In the genomic region with DNA sequence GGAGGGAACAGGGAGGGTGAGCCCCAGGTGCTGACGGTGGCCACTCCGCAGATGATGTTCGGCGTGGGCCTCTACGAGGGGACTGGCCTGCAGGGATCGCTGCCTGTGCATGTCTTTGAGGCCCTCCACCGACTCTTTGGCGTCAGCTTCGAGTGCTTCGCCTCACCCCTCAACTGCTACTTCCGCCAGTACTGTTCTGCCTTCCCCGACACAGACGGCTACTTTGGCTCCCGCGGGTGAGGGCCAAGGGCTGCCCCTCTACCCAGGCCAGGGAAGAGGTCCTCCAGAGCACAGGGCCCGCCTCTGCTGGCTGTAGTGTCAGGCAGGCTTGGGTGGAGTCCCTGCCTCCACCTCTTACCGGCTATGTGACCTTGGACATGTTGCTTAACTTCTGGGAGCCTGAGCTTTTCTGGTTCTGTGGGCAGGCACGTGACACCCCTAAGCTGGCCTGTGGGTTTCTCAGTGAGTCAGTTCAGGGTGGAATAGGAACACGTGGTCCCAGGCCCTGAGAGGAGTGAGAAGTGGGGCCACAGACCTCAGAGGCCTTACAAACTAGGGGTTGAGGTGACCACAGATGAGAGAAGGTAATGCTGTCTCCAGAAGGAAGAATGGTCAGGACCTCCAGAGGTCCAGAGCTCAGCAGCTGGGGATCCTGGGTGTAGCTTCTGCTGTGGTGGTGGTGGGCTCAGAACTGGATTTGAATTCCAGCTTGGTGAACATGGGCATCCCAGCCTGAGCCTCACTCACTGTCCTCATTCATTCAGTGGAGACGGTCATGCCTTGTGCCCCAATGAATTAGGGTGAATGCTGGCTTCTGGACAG, we compare ENCODE assay signal across 1 cellular context.
TF ChIP-seq lines count a peak whose summit lies in the region.

No MANE protein-coding gene starts in this region.

TF ChIP-seq in GM23338, 12 proteins besides CTCF, POLR2A, EP300 and RAD21 (continued from another document):
- TF ChIP-seq, protein P1, sequence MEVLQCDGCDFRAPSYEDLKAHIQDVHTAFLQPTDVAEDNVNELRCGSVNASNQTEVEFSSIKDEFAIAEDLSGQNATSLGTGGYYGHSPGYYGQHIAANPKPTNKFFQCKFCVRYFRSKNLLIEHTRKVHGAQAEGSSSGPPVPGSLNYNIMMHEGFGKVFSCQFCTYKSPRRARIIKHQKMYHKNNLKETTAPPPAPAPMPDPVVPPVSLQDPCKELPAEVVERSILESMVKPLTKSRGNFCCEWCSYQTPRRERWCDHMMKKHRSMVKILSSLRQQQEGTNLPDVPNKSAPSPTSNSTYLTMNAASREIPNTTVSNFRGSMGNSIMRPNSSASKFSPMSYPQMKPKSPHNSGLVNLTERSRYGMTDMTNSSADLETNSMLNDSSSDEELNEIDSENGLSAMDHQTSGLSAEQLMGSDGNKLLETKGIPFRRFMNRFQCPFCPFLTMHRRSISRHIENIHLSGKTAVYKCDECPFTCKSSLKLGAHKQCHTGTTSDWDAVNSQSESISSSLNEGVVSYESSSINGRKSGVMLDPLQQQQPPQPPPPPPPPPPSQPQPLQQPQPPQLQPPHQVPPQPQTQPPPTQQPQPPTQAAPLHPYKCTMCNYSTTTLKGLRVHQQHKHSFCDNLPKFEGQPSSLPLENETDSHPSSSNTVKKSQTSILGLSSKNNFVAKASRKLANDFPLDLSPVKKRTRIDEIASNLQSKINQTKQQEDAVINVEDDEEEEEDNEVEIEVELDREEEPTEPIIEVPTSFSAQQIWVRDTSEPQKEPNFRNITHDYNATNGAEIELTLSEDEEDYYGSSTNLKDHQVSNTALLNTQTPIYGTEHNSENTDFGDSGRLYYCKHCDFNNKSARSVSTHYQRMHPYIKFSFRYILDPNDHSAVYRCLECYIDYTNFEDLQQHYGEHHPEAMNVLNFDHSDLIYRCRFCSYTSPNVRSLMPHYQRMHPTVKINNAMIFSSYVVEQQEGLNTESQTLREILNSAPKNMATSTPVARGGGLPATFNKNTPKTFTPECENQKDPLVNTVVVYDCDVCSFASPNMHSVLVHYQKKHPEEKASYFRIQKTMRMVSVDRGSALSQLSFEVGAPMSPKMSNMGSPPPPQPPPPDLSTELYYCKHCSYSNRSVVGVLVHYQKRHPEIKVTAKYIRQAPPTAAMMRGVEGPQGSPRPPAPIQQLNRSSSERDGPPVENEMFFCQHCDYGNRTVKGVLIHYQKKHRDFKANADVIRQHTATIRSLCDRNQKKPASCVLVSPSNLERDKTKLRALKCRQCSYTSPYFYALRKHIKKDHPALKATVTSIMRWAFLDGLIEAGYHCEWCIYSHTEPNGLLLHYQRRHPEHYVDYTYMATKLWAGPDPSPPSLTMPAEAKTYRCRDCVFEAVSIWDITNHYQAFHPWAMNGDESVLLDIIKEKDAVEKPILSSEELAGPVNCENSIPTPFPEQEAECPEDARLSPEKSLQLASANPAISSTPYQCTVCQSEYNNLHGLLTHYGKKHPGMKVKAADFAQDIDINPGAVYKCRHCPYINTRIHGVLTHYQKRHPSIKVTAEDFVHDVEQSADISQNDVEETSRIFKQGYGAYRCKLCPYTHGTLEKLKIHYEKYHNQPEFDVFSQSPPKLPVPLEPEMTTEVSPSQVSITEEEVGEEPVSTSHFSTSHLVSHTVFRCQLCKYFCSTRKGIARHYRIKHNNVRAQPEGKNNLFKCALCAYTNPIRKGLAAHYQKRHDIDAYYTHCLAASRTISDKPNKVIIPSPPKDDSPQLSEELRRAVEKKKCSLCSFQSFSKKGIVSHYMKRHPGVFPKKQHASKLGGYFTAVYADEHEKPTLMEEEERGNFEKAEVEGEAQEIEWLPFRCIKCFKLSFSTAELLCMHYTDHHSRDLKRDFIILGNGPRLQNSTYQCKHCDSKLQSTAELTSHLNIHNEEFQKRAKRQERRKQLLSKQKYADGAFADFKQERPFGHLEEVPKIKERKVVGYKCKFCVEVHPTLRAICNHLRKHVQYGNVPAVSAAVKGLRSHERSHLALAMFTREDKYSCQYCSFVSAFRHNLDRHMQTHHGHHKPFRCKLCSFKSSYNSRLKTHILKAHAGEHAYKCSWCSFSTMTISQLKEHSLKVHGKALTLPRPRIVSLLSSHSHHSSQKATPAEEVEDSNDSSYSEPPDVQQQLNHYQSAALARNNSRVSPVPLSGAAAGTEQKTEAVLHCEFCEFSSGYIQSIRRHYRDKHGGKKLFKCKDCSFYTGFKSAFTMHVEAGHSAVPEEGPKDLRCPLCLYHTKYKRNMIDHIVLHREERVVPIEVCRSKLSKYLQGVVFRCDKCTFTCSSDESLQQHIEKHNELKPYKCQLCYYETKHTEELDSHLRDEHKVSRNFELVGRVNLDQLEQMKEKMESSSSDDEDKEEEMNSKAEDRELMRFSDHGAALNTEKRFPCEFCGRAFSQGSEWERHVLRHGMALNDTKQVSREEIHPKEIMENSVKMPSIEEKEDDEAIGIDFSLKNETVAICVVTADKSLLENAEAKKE (CRISPR knock-in tag; IDR thresholded peaks at IDR 0.05), result no peak
- TF ChIP-seq REST (IDR thresholded peaks at IDR 0.05; ENCODE audit: unreplicated experiment) (no peak), EZH2 (IDR thresholded peaks at IDR 0.05; ENCODE audit: low read depth, unreplicated experiment) (no peak), NANOG (IDR thresholded peaks at IDR 0.05; ENCODE audit: borderline replicate concordance) (no peak), ETS1 (IDR thresholded peaks at IDR 0.05) (no peak), ZNF331 (CRISPR knock-in tag; IDR thresholded peaks at IDR 0.05; ENCODE audit: low read depth) (no peak), EZH2phosphoT487 (IDR thresholded peaks at IDR 0.05; ENCODE audit: unreplicated experiment) (no peak), POLR2AphosphoS5 (IDR thresholded peaks at IDR 0.05; ENCODE audit: low read depth) (no peak)
